Comparison of ENCODE assay signal across 11 cellular contexts in the genomic region with DNA sequence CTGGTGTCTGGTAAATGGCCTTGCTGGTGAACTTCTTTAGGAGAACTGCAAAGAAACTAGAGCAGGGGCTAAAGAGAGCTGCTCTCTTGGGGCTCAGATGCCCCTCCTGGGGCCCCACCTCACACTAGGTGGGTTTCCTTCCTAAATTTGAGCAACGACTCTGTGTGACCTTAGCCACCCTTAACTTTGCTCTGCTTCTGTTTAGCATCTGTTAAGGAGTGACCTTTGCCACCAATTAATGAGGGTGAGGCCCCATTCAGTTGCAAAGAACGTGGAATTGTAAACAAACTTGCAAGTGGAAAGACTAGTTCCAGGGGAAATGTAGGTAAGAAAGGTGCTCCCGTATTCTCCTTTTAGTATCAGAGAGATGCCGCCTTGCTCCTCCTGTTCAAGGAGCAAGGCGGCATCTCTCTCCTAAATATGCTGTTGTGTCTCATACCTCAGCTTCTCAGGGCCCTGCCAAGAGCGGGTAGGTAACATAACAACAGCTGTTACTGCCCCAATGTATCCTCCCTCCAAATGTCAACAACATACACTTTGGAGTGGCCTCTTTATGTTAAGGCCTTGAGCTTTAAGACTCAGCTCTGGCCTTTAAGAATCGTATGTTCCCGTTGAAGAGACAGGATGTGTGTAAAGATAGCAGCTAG.
A peak's percentile ranks its signal among the peaks of the same experiment; 100 is the strongest.
DNase-seq lines count a peak whose midpoint lies in the region; ATAC-seq and TF ChIP-seq lines count a peak whose summit lies in the region.
"Had no signal": no experiment of that assay in that cellular context is flagged by ENCODE, and none has a peak within 500 bp of the region (broad histone marks: within the 10 kb centered on the region; RNA-seq: fewer than 3 reads in every experiment).

No MANE protein-coding gene starts in this region.

- H3K27ac ChIP-seq in SJSA1, result peak overlapping the region; percentile 76
- H3K27ac ChIP-seq in iPS-18a (ENCODE audit: low read length), result no peak overlapping the region
- peak overlapping the region; percentile 76 to 88 (median 82) for H3K27ac ChIP-seq in transverse colon
- H3K27ac ChIP-seq in WERI-Rb-1, result no peak overlapping the region
- H3K27ac ChIP-seq: coronary artery had no signal

- peaks cover 70% of the 10 kb centered on the region for H3K4me1 Mint-ChIP-seq in activated naive CD4-positive, alpha-beta T cell treated with anti-CD3 and anti-CD28 coated beads, Interleukin-2, amount 10 ng/mL, durations not matched to agents 7 days and 5 days

- H3K27ac Mint-ChIP-seq in activated naive CD4-positive, alpha-beta T cell treated with anti-CD3 and anti-CD28 coated beads, Interleukin-2, amount 10 ng/mL, durations not matched to agents 7 days and 5 days, result peak overlapping the region; percentile 58
- H3K27ac Mint-ChIP-seq: CD8-positive, alpha-beta memory T cell had no signal

- no peaks in the 10 kb centered on the region for H3K27me3 Mint-ChIP-seq in activated naive CD4-positive, alpha-beta T cell treated with anti-CD3 and anti-CD28 coated beads, Interleukin-2, amount 10 ng/mL, durations not matched to agents 7 days and 5 days

- intact Hi-C loops in transverse colon (cut with DNase I; ENCODE audit: low total_unique reads), result no loop called here

- H3K9me3 ChIP-seq in SJSA1 (replicated peaks) (no peaks in the 10 kb centered on the region), iPS-18a (ENCODE audit: control insufficient read depth, low read depth, low read length) (no peaks in the 10 kb centered on the region), transverse colon (no peaks in the 10 kb centered on the region), WERI-Rb-1 (ENCODE audit: severe bottlenecking) (no peaks in the 10 kb centered on the region)

- no peak for TF ChIP-seq CTCF in transverse colon (IDR thresholded peaks at IDR 0.05)
- TF ChIP-seq CTCF in WERI-Rb-1 (IDR thresholded peaks at IDR 0.05; ENCODE audit: low read depth, low read length), result no peak

- peaks cover under 1% of the 10 kb centered on the region for H3K36me3 Mint-ChIP-seq in activated naive CD4-positive, alpha-beta T cell treated with anti-CD3 and anti-CD28 coated beads, Interleukin-2, amount 10 ng/mL, durations not matched to agents 7 days and 5 days

- no peak overlapping the region for H3K4me3 Mint-ChIP-seq in activated naive CD4-positive, alpha-beta T cell treated with anti-CD3 and anti-CD28 coated beads, Interleukin-2, amount 10 ng/mL, durations not matched to agents 7 days and 5 days
- H3K4me3 Mint-ChIP-seq: CD8-positive, alpha-beta memory T cell had no signal

- DNase-seq in activated naive CD4-positive, alpha-beta T cell treated with anti-CD3 and anti-CD28 coated beads, Interleukin-2, amount 10 ng/mL, durations not matched to agents 7 days and 5 days, result no peak
- DNase-seq in activated naive CD4-positive, alpha-beta T cell treated with anti-CD3 and anti-CD28 coated beads, Interleukin-2, amount 50 U/mL, for 16 hours, result no peak
- DNase-seq in SJSA1 (ENCODE audit: low read depth in 1 of 2, low spot score in 2 of 2) (no peak), transverse colon (peak; percentile 62), hypothalamus (lab: John Stamatoyannopoulos, UW) (no peak), WERI-Rb-1 (no peak)
- DNase-seq: CD8-positive, alpha-beta memory T cell; stimulated activated CD4-positive, alpha-beta T cell treated with anti-CD3 and anti-CD28 coated beads, Interleukin-2, amount 100 ng/mL, for 24 hours had no signal

- H3K4me3 ChIP-seq in SJSA1, result no peak overlapping the region
- peak overlapping the region; percentile 45 for H3K4me3 ChIP-seq in iPS-18a (ENCODE audit: low read length)
- H3K4me3 ChIP-seq in transverse colon, result no peak overlapping the region
- H3K4me3 ChIP-seq in WERI-Rb-1 (ENCODE audit: low read depth, low read length), result no peak overlapping the region
- H3K4me3 ChIP-seq: coronary artery had no signal

- no peaks in the 10 kb centered on the region for H3K27me3 ChIP-seq in SJSA1 (replicated peaks)
- H3K27me3 ChIP-seq in iPS-18a (ENCODE audit: control insufficient read depth, insufficient read depth, low read length), result peaks cover 62% of the 10 kb centered on the region
- H3K27me3 ChIP-seq in transverse colon, result no peaks in the 10 kb centered on the region
- H3K27me3 ChIP-seq in WERI-Rb-1 (ENCODE audit: insufficient read depth, low read depth, severe bottlenecking), result no peaks in the 10 kb centered on the region

- CTCF ChIA-PET in activated naive CD4-positive, alpha-beta T cell treated with anti-CD3 and anti-CD28 coated beads, Interleukin-2, amount 10 ng/mL, durations not matched to agents 7 days and 5 days (lab: Charles Lee), result interaction anchor here (1.0 to 2.2 kb wide), 6 partner anchors 17 to 171 kb away, joined by 3 to 6 read pairs (median 3); no protein-coding TSS in a partner anchor

- TF ChIP-seq POLR2A in transverse colon (IDR thresholded peaks at IDR 0.05), result peak; percentile 13

- no peaks in the 10 kb centered on the region for H3K36me3 ChIP-seq in SJSA1
- no peaks in the 10 kb centered on the region for H3K36me3 ChIP-seq in iPS-18a (ENCODE audit: control insufficient read depth, low read depth, low read length)
- no peaks in the 10 kb centered on the region for H3K36me3 ChIP-seq in transverse colon
- H3K36me3 ChIP-seq in WERI-Rb-1, result no peaks in the 10 kb centered on the region

- no peak overlapping the region for H3K9ac ChIP-seq in iPS-18a (ENCODE audit: low read length)

- WGBS in transverse colon (ENCODE audit: low coverage in 1 of 2), 2 donors, result 17 to 38% methylated on average over 3 to 8 of the region's 8 CpGs

- ATAC-seq in GM19395 (IDR thresholded peaks at IDR 0.05; ENCODE audit: unreplicated experiment), result no peak

- H3K9me3 Mint-ChIP-seq in activated naive CD4-positive, alpha-beta T cell treated with anti-CD3 and anti-CD28 coated beads, Interleukin-2, amount 10 ng/mL, durations not matched to agents 7 days and 5 days, result no peaks in the 10 kb centered on the region
- H3K9me3 Mint-ChIP-seq: CD8-positive, alpha-beta memory T cell had no signal

- H3K4me1 ChIP-seq in SJSA1 (replicated peaks), result peaks cover 48% of the 10 kb centered on the region
- H3K4me1 ChIP-seq in iPS-18a (ENCODE audit: control insufficient read depth, low read depth, low read length), result peaks cover 23% of the 10 kb centered on the region
- peaks cover 29 to 57% (median 36%) of the 10 kb centered on the region in 4 donors for H3K4me1 ChIP-seq in transverse colon

- in situ Hi-C loops in transverse colon (cut with MboI; ENCODE audit: low pct_ligation_motif_present in 1 of 4, low pct_unique_long_range_greater_than_20kb in 1 of 4, low sequenced_read_pairs in 3 of 4), result no loop called here

- TF ChIP-seq EP300 in transverse colon (IDR thresholded peaks at IDR 0.05; ENCODE audit: low read depth), result peak; percentile 90

Comparison
In these comparisons a context has a peak if more than half of its experiments do, and no peak if none do; other contexts are left out.
1. H3K27ac ChIP-seq: peak in SJSA1 (single experiment) and transverse colon (4 of 4); none in iPS-18a (single experiment) and WERI-Rb-1 (single experiment).